Comparison of ENCODE assay signal across 1 cellular context in the genomic region with DNA sequence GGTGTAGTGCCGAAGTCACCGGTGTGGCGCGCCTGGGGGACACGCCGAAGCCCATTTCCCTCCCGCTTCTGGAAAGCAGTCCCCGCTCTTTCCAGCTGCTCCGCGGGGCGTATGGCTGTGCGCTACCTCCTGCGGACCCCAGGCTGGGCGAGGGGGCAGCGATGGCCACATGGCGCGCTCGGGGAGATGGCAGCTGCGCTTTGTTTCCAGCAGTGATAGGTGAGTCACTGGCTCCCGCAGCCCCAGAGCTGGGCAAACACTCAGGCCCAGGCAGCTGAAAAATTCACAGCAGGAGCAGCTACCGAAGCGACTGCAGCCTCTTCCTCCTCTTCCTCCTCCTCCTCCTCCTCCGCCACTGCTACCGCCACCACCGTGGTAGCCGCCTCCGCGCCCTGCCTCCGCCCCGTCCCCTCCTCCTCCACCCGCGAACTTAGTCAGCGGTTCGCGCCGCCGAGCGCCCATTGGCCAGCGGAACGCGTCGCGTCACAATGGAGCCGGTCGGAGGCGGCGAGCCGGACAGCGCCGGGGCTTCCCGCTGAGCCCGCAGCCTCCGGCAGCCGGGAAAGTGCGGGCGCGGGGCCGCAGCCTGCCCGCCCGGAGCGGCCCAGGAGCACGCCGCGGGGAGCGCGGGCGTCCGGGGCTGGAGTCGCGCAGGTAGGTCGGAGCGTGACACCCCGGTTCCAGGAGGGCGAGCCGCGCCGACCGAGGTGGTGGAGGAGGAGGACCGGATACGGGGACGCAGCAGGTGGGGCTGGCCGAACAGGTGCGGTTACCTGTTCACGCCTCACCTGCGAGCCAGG.
TF ChIP-seq lines count a peak whose summit lies in the region.

A gene (plus strand): TSS at position 461 of the 800 bp plus-strand sequence. CDS start 57,822 bp downstream, outside the sequence.

TF ChIP-seq in K562, 482 proteins besides CTCF, POLR2A, EP300 and RAD21 (continued from another document and continues in another):
- TF ChIP-seq, protein P1, sequence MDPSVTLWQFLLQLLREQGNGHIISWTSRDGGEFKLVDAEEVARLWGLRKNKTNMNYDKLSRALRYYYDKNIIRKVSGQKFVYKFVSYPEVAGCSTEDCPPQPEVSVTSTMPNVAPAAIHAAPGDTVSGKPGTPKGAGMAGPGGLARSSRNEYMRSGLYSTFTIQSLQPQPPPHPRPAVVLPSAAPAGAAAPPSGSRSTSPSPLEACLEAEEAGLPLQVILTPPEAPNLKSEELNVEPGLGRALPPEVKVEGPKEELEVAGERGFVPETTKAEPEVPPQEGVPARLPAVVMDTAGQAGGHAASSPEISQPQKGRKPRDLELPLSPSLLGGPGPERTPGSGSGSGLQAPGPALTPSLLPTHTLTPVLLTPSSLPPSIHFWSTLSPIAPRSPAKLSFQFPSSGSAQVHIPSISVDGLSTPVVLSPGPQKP (CRISPR knock-in tag; IDR thresholded peaks at IDR 0.05), result no peak
- TF ChIP-seq, protein P2, sequence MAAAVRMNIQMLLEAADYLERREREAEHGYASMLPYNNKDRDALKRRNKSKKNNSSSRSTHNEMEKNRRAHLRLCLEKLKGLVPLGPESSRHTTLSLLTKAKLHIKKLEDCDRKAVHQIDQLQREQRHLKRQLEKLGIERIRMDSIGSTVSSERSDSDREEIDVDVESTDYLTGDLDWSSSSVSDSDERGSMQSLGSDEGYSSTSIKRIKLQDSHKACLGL (CRISPR knock-in tag; IDR thresholded peaks at IDR 0.05; ENCODE audit: borderline replicate concordance, poor library complexity, severe bottlenecking), result no peak
- TF ChIP-seq HNRNPK (IDR thresholded peaks at IDR 0.05; ENCODE audit: low read depth, low read length, poor library complexity, severe bottlenecking) (no peak), MED1 (CRISPR knock-in tag; IDR thresholded peaks at IDR 0.05; ENCODE audit: borderline replicate concordance) (no peak; the same call in 1 of the 2 replicates), L3MBTL2 (IDR thresholded peaks at IDR 0.05) (peak; percentile 83), ZNF217 (CRISPR knock-in tag; IDR thresholded peaks at IDR 0.05) (no peak; the same call in 1 of the 2 replicates), ZNF274 (IDR thresholded peaks at IDR 0.05; ENCODE audit: borderline replicate concordance, low read depth, low read length) (no peak), CTBP1 (IDR thresholded peaks at IDR 0.05; ENCODE audit: borderline replicate concordance) (peak; percentile 96), ZNF436 (CRISPR knock-in tag; IDR thresholded peaks at IDR 0.05) (no peak), CBFA2T2 (conservative IDR thresholded peaks at IDR 0.05) (no peak), XRCC5 (IDR thresholded peaks at IDR 0.05; ENCODE audit: low read depth, low read length) (peak; percentile 32; the same call in 1 of the 2 replicates), SIRT6 (IDR thresholded peaks at IDR 0.05; ENCODE audit: low read depth, low read length) (no peak), RBM15 (IDR thresholded peaks at IDR 0.05; ENCODE audit: insufficient read depth, low read length) (no peak), DNMT1 (IDR thresholded peaks at IDR 0.05) (no peak), ZKSCAN1 (IDR thresholded peaks at IDR 0.05; ENCODE audit: low read depth, low read length) (no peak), SNIP1 (IDR thresholded peaks at IDR 0.05; ENCODE audit: low read depth) (no peak; the same call in 1 of the 2 replicates), BDP1 (IDR thresholded peaks at IDR 0.05; ENCODE audit: insufficient read depth, insufficient read length) (no peak), EWSR1 (IDR thresholded peaks at IDR 0.05; ENCODE audit: borderline replicate concordance, low read depth, partially characterized antibody) (no peak), NR4A1 (CRISPR knock-in tag; IDR thresholded peaks at IDR 0.05) (no peak), NR4A1 (tag; IDR thresholded peaks at IDR 0.05) (peak; percentile 45; the same call in 1 of the 2 replicates), RBFOX2 (IDR thresholded peaks at IDR 0.05; ENCODE audit: low read depth, low read length) (peak; percentile 98), ETV6 (IDR thresholded peaks at IDR 0.05; ENCODE audit: borderline replicate concordance in 1 of 2, low read depth in 2 of 2, low read length in 1 of 2) (no peak), ETV6 (CRISPR knock-in tag; IDR thresholded peaks at IDR 0.05; ENCODE audit: borderline replicate concordance) (no peak; the same call in none of the 2 replicates), ZNF282 (CRISPR knock-in tag; IDR thresholded peaks at IDR 0.05) (peak; percentile 95; the same call in 1 of the 2 replicates), NFXL1 (CRISPR knock-in tag; IDR thresholded peaks at IDR 0.05) (no peak), POLR2AphosphoS5 (IDR thresholded peaks at IDR 0.05; ENCODE audit: control insufficient read depth, insufficient read depth, low read depth, low read length) (peak; percentile 83), POLR2G (IDR thresholded peaks at IDR 0.05; ENCODE audit: low read depth, low read length) (peak; percentile 98), HDAC1 (IDR thresholded peaks at IDR 0.05) (peak in 1 of 2 experiments; percentile 85; a peak in 1 of 4 replicates), ZFP30 (CRISPR knock-in tag; IDR thresholded peaks at IDR 0.05; ENCODE audit: borderline replicate concordance) (no peak), ARID2 (IDR thresholded peaks at IDR 0.05) (no peak), PTRF (tag; IDR thresholded peaks at IDR 0.05) (no peak), ZBTB17 (CRISPR knock-in tag; IDR thresholded peaks at IDR 0.05) (no peak), SAFB (IDR thresholded peaks at IDR 0.05; ENCODE audit: borderline replicate concordance, low read depth, low read length) (no peak; the same call in 1 of the 2 replicates), TAL1 (IDR thresholded peaks at IDR 0.05) (no peak), SRSF3 (IDR thresholded peaks at IDR 0.05; ENCODE audit: insufficient read depth, low read length) (0 out of 2 replicates have a peak, but pooled peaks have one; percentile 33), IRF2 (CRISPR knock-in tag; IDR thresholded peaks at IDR 0.05) (0 out of 2 replicates have a peak, but pooled peaks have one; percentile 54), MEIS2 (IDR thresholded peaks at IDR 0.05; ENCODE audit: partially characterized antibody) (no peak), TEAD4 (IDR thresholded peaks at IDR 0.05; ENCODE audit: low read length) (0 out of 2 replicates have a peak, but pooled peaks have one; percentile 8), TEAD4 (CRISPR knock-in tag; IDR thresholded peaks at IDR 0.05; ENCODE audit: borderline replicate concordance) (no peak), LEF1 (IDR thresholded peaks at IDR 0.05) (no peak), CBX3 (IDR thresholded peaks at IDR 0.05; ENCODE audit: borderline replicate concordance in 1 of 2, low read length in 2 of 2) (peak in 1 of 2 experiments; percentile 94; a peak in 2 of 3 replicates), NFATC3 (IDR thresholded peaks at IDR 0.05) (no peak), NFYB (IDR thresholded peaks at IDR 0.05; ENCODE audit: extremely low read depth, insufficient read length) (peak; percentile 73)
- TF ChIP-seq, protein P3, sequence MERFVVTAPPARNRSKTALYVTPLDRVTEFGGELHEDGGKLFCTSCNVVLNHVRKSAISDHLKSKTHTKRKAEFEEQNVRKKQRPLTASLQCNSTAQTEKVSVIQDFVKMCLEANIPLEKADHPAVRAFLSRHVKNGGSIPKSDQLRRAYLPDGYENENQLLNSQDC (CRISPR knock-in tag; IDR thresholded peaks at IDR 0.05), result no peak
- TF ChIP-seq, protein P4, sequence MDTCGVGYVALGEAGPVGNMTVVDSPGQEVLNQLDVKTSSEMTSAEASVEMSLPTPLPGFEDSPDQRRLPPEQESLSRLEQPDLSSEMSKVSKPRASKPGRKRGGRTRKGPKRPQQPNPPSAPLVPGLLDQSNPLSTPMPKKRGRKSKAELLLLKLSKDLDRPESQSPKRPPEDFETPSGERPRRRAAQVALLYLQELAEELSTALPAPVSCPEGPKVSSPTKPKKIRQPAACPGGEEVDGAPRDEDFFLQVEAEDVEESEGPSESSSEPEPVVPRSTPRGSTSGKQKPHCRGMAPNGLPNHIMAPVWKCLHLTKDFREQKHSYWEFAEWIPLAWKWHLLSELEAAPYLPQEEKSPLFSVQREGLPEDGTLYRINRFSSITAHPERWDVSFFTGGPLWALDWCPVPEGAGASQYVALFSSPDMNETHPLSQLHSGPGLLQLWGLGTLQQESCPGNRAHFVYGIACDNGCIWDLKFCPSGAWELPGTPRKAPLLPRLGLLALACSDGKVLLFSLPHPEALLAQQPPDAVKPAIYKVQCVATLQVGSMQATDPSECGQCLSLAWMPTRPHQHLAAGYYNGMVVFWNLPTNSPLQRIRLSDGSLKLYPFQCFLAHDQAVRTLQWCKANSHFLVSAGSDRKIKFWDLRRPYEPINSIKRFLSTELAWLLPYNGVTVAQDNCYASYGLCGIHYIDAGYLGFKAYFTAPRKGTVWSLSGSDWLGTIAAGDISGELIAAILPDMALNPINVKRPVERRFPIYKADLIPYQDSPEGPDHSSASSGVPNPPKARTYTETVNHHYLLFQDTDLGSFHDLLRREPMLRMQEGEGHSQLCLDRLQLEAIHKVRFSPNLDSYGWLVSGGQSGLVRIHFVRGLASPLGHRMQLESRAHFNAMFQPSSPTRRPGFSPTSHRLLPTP (IDR thresholded peaks at IDR 0.05; ENCODE audit: borderline replicate concordance, extremely low read depth, insufficient read length), result no peak
- TF ChIP-seq, protein P5, sequence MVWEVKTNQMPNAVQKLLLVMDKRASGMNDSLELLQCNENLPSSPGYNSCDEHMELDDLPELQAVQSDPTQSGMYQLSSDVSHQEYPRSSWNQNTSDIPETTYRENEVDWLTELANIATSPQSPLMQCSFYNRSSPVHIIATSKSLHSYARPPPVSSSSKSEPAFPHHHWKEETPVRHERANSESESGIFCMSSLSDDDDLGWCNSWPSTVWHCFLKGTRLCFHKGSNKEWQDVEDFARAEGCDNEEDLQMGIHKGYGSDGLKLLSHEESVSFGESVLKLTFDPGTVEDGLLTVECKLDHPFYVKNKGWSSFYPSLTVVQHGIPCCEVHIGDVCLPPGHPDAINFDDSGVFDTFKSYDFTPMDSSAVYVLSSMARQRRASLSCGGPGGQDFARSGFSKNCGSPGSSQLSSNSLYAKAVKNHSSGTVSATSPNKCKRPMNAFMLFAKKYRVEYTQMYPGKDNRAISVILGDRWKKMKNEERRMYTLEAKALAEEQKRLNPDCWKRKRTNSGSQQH (CRISPR knock-in tag; IDR thresholded peaks at IDR 0.05), result 0 out of 2 replicates have a peak, but pooled peaks have one; percentile 45
- TF ChIP-seq, protein P6, sequence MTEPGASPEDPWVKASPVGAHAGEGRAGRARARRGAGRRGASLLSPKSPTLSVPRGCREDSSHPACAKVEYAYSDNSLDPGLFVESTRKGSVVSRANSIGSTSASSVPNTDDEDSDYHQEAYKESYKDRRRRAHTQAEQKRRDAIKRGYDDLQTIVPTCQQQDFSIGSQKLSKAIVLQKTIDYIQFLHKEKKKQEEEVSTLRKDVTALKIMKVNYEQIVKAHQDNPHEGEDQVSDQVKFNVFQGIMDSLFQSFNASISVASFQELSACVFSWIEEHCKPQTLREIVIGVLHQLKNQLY (CRISPR knock-in tag; conservative IDR thresholded peaks at IDR 0.05), result peak in 1 of 2 experiments; percentile 92; a peak in 2 of 4 replicates
- TF ChIP-seq, protein P7, sequence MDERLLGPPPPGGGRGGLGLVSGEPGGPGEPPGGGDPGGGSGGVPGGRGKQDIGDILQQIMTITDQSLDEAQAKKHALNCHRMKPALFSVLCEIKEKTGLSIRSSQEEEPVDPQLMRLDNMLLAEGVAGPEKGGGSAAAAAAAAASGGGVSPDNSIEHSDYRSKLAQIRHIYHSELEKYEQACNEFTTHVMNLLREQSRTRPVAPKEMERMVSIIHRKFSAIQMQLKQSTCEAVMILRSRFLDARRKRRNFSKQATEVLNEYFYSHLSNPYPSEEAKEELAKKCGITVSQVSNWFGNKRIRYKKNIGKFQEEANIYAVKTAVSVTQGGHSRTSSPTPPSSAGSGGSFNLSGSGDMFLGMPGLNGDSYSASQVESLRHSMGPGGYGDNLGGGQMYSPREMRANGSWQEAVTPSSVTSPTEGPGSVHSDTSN (CRISPR knock-in tag; IDR thresholded peaks at IDR 0.05; ENCODE audit: low read depth), result no peak
- TF ChIP-seq, protein P7 (tag; conservative IDR thresholded peaks at IDR 0.05; ENCODE audit: low read depth), result no peak
- TF ChIP-seq, protein P8, sequence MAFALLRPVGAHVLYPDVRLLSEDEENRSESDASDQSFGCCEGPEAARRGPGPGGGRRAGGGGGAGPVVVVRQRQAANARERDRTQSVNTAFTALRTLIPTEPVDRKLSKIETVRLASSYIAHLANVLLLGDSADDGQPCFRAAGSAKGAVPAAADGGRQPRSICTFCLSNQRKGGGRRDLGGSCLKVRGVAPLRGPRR (CRISPR knock-in tag; IDR thresholded peaks at IDR 0.05), result no peak
- TF ChIP-seq, protein P9, sequence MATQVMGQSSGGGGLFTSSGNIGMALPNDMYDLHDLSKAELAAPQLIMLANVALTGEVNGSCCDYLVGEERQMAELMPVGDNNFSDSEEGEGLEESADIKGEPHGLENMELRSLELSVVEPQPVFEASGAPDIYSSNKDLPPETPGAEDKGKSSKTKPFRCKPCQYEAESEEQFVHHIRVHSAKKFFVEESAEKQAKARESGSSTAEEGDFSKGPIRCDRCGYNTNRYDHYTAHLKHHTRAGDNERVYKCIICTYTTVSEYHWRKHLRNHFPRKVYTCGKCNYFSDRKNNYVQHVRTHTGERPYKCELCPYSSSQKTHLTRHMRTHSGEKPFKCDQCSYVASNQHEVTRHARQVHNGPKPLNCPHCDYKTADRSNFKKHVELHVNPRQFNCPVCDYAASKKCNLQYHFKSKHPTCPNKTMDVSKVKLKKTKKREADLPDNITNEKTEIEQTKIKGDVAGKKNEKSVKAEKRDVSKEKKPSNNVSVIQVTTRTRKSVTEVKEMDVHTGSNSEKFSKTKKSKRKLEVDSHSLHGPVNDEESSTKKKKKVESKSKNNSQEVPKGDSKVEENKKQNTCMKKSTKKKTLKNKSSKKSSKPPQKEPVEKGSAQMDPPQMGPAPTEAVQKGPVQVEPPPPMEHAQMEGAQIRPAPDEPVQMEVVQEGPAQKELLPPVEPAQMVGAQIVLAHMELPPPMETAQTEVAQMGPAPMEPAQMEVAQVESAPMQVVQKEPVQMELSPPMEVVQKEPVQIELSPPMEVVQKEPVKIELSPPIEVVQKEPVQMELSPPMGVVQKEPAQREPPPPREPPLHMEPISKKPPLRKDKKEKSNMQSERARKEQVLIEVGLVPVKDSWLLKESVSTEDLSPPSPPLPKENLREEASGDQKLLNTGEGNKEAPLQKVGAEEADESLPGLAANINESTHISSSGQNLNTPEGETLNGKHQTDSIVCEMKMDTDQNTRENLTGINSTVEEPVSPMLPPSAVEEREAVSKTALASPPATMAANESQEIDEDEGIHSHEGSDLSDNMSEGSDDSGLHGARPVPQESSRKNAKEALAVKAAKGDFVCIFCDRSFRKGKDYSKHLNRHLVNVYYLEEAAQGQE (CRISPR knock-in tag; IDR thresholded peaks at IDR 0.05; ENCODE audit: low read depth), result no peak
